Comparison of ENCODE assay signal across 1 cellular context in genomic region chr5:85663708-85664031, GRCh38.
TF ChIP-seq lines count a peak whose summit lies in the region.

No MANE protein-coding gene starts in this region.

TF ChIP-seq in WTC11, 78 proteins besides CTCF, POLR2A, EP300 and RAD21 (continued from another document):
- no peak for TF ChIP-seq HMGXB4 (CRISPR knock-in tag; IDR thresholded peaks at IDR 0.05)
- no peak for TF ChIP-seq ZNF416 (CRISPR knock-in tag; IDR thresholded peaks at IDR 0.05)
- TF ChIP-seq KAT7 (CRISPR knock-in tag; IDR thresholded peaks at IDR 0.05; ENCODE audit: borderline replicate concordance) = no peak
- TF ChIP-seq GRHL2 (CRISPR knock-in tag; IDR thresholded peaks at IDR 0.05; ENCODE audit: insufficient replicate concordance, severe bottlenecking) = no peak
- TF ChIP-seq SOX15 (CRISPR knock-in tag; IDR thresholded peaks at IDR 0.05) = no peak
- no peak for TF ChIP-seq ZNF263 (CRISPR knock-in tag; IDR thresholded peaks at IDR 0.05; ENCODE audit: low read depth)
- TF ChIP-seq NFATC4 (CRISPR knock-in tag; IDR thresholded peaks at IDR 0.05) = no peak
- TF ChIP-seq MYBL2 (CRISPR knock-in tag; IDR thresholded peaks at IDR 0.05) = no peak
- no peak for TF ChIP-seq ZNF671 (CRISPR knock-in tag; IDR thresholded peaks at IDR 0.05)
- no peak for TF ChIP-seq ZBTB21 (CRISPR knock-in tag; IDR thresholded peaks at IDR 0.05; ENCODE audit: borderline replicate concordance)
- no peak for TF ChIP-seq MLX (CRISPR knock-in tag; IDR thresholded peaks at IDR 0.05)
TF ChIP-seq in WTC11: peak in this region for 0.
